In genomic region chr17:67375761-67376160, GRCh38 we compare ENCODE assay signal across 18 cellular contexts. TPM values are rescaled to one million over a fixed set of nuclear protein-coding genes. Genes with fewer than 3 reads are reported as not detected.
DNase-seq lines count a peak whose midpoint lies in the region; ATAC-seq and TF ChIP-seq lines count a peak whose summit lies in the region.
"Had no signal": no experiment of that assay in that cellular context is flagged by ENCODE, and none has a peak within 500 bp of the region (broad histone marks: within the 10 kb centered on the region; RNA-seq: fewer than 3 reads in every experiment).

No MANE protein-coding gene starts in this region.

- DNase-seq in activated CD4-positive, alpha-beta T cell treated with anti-CD3 and anti-CD28 coated beads, Interleukin-2, amount 10 ng/mL, durations not matched to agents 7 days and 5 days, result no peak
- DNase-seq in activated CD4-positive, alpha-beta T cell treated with anti-CD3 and anti-CD28 coated beads for 1 hour, result no peak
- no peak for DNase-seq in HCT116 (ENCODE audit: low read depth, low spot score)
- no peak for DNase-seq in activated naive CD8-positive, alpha-beta T cell treated with anti-CD3 and anti-CD28 coated beads, Interleukin-2, amount 10 ng/mL, durations not matched to agents 7 days and 5 days
- DNase-seq in nephron progenitor cell, result no peak
- DNase-seq in NCI-H510A (lab: John Stamatoyannopoulos, UW), result no peak
- DNase-seq: aorta; GOT3; KG1; NCI-H1436 treated with DMSO at 0.1 percent for 48 hours; NCI-H446; nucleus accumbens; stimulated activated naive CD8-positive, alpha-beta T cell treated with anti-CD3 and anti-CD28 coated beads, Interleukin-15, amount 100 ng/mL, for 72 hours had no signal

- H3K9me3 Mint-ChIP-seq in activated CD4-positive, alpha-beta T cell treated with anti-CD3 and anti-CD28 coated beads, Interleukin-2, amount 10 ng/mL, durations not matched to agents 7 days and 5 days, result no peaks in the 10 kb centered on the region
- no peaks in the 10 kb centered on the region for H3K9me3 Mint-ChIP-seq in activated naive CD8-positive, alpha-beta T cell treated with anti-CD3 and anti-CD28 coated beads, Interleukin-2, amount 10 ng/mL, durations not matched to agents 7 days and 5 days
- H3K9me3 Mint-ChIP-seq in nephron progenitor cell, result peaks cover 12% of the 10 kb centered on the region
- H3K9me3 Mint-ChIP-seq: stimulated activated naive CD8-positive, alpha-beta T cell treated with anti-CD3 and anti-CD28 coated beads, Interleukin-15, amount 100 ng/mL, for 72 hours had no signal

- H3K27me3 ChIP-seq in HCT116 (ENCODE audit: insufficient read depth, low read length), result no peaks in the 10 kb centered on the region

- H3K9me3 ChIP-seq in HCT116 (ENCODE audit: control insufficient read depth in 1 of 2, insufficient read depth in 1 of 2, low read depth in 1 of 2, low read length in 2 of 2), result no peaks in the 10 kb centered on the region
- H3K9me3 ChIP-seq: A549 had no signal

- peaks cover 39% of the 10 kb centered on the region for H3K4me1 Mint-ChIP-seq in activated CD4-positive, alpha-beta T cell treated with anti-CD3 and anti-CD28 coated beads, Interleukin-2, amount 10 ng/mL, durations not matched to agents 7 days and 5 days
- peaks cover 35% of the 10 kb centered on the region for H3K4me1 Mint-ChIP-seq in activated naive CD8-positive, alpha-beta T cell treated with anti-CD3 and anti-CD28 coated beads, Interleukin-2, amount 10 ng/mL, durations not matched to agents 7 days and 5 days
- H3K4me1 Mint-ChIP-seq in nephron progenitor cell, result peaks cover 33% of the 10 kb centered on the region

- no peaks in the 10 kb centered on the region for H3K27me3 Mint-ChIP-seq in activated CD4-positive, alpha-beta T cell treated with anti-CD3 and anti-CD28 coated beads, Interleukin-2, amount 10 ng/mL, durations not matched to agents 7 days and 5 days
- no peaks in the 10 kb centered on the region for H3K27me3 Mint-ChIP-seq in activated naive CD8-positive, alpha-beta T cell treated with anti-CD3 and anti-CD28 coated beads, Interleukin-2, amount 10 ng/mL, durations not matched to agents 7 days and 5 days
- H3K27me3 Mint-ChIP-seq in nephron progenitor cell (ENCODE audit: low read depth, poor library complexity), result peaks cover 2% of the 10 kb centered on the region
- H3K27me3 Mint-ChIP-seq: stimulated activated naive CD8-positive, alpha-beta T cell treated with anti-CD3 and anti-CD28 coated beads, Interleukin-15, amount 100 ng/mL, for 72 hours had no signal

- H3K9ac ChIP-seq in HCT116 (ENCODE audit: low read length), result no peak overlapping the region

- no peak for TF ChIP-seq POLR2A in HCT116 (IDR thresholded peaks at IDR 0.05; ENCODE audit: borderline replicate concordance, extremely low read depth, insufficient read depth, insufficient read length)

- H3K4me2 ChIP-seq in HCT116 (ENCODE audit: low read length), result peak overlapping the region; percentile 97

- peaks cover 26 to 49% of the 10 kb centered on the region in 2 experiments for H3K4me1 ChIP-seq in HCT116 (ENCODE audit: control insufficient read depth in 1 of 2, insufficient read depth in 2 of 2, low read length in 2 of 2)

- H3K4me3 ChIP-seq in HCT116 (replicated peaks in 1 of 2; ENCODE audit: low read depth in 1 of 2, low read length in 2 of 2), result no peak overlapping the region
- H3K4me3 ChIP-seq: lung had no signal

- H3K27ac Mint-ChIP-seq in activated CD4-positive, alpha-beta T cell treated with anti-CD3 and anti-CD28 coated beads, Interleukin-2, amount 10 ng/mL, durations not matched to agents 7 days and 5 days, result no peak overlapping the region
- H3K27ac Mint-ChIP-seq in activated naive CD8-positive, alpha-beta T cell treated with anti-CD3 and anti-CD28 coated beads, Interleukin-2, amount 10 ng/mL, durations not matched to agents 7 days and 5 days, result no peak overlapping the region
- no peak overlapping the region for H3K27ac Mint-ChIP-seq in nephron progenitor cell
- H3K27ac Mint-ChIP-seq: stimulated activated naive CD8-positive, alpha-beta T cell treated with anti-CD3 and anti-CD28 coated beads, Interleukin-15, amount 100 ng/mL, for 72 hours had no signal

- no TSS peak for BruUV-seq in HCT116 (replicated peaks; lab: Mats Ljungman, UMichigan)

- CTCF ChIA-PET in activated CD4-positive, alpha-beta T cell treated with anti-CD3 and anti-CD28 coated beads, Interleukin-2, amount 10 ng/mL, durations not matched to agents 7 days and 5 days (lab: Charles Lee), result interaction anchor here (0.6 to 3.8 kb wide), 13 partner anchors 11 to 471 kb away, joined by 3 to 27 read pairs (median 4); partner anchors contain the start of gene PSMD12
- CTCF ChIA-PET in HCT116 (lab: Charles Lee), result interaction anchor here (0.6 to 4.7 kb wide), 15 partner anchors 14 to 405 kb away, joined by 3 to 41 read pairs (median 6); no protein-coding TSS in a partner anchor

- no peaks in the 10 kb centered on the region for H3K36me3 ChIP-seq in HCT116 (ENCODE audit: control insufficient read depth in 1 of 2, insufficient read depth in 2 of 2, low read length in 2 of 2)

- H3K9me2 ChIP-seq in HCT116 (ENCODE audit: insufficient read depth), result no peaks in the 10 kb centered on the region

- peaks cover 14% of the 10 kb centered on the region for H3K36me3 Mint-ChIP-seq in activated CD4-positive, alpha-beta T cell treated with anti-CD3 and anti-CD28 coated beads, Interleukin-2, amount 10 ng/mL, durations not matched to agents 7 days and 5 days (ENCODE audit: low read depth)
- H3K36me3 Mint-ChIP-seq in activated naive CD8-positive, alpha-beta T cell treated with anti-CD3 and anti-CD28 coated beads, Interleukin-2, amount 10 ng/mL, durations not matched to agents 7 days and 5 days, result peaks cover 5% of the 10 kb centered on the region
- peaks cover 13% of the 10 kb centered on the region for H3K36me3 Mint-ChIP-seq in nephron progenitor cell (ENCODE audit: low read depth)

- peak overlapping the region; percentile 15 for H3K4me3 Mint-ChIP-seq in activated CD4-positive, alpha-beta T cell treated with anti-CD3 and anti-CD28 coated beads, Interleukin-2, amount 10 ng/mL, durations not matched to agents 7 days and 5 days
- H3K4me3 Mint-ChIP-seq in activated naive CD8-positive, alpha-beta T cell treated with anti-CD3 and anti-CD28 coated beads, Interleukin-2, amount 10 ng/mL, durations not matched to agents 7 days and 5 days, result peak overlapping the region; percentile 93
- peak overlapping the region; percentile 89 for H3K4me3 Mint-ChIP-seq in nephron progenitor cell

- intact Hi-C loops in HCT116 (cut with micrococcal nuclease), result loop anchor here (5.0 kb wide), 2 partner anchors 47 to 452 kb away; partner anchors contain the start of gene BPTF

- RAD21 ChIA-PET in HCT116 (lab: Charles Lee; ENCODE audit: low non-redundant PET in 1 of 2, low total read pairs in 2 of 2, uncharacterized antibody in 2 of 2, unreplicated experiment in 2 of 2), result interaction anchor here in 1 of 2 experiments (0.6 to 0.7 kb wide), 2 partner anchors 9 to 403 kb away, joined by 3 read pairs; no protein-coding TSS in a partner anchor

- H3K27ac ChIP-seq in HCT116 (ENCODE audit: low read depth, low read length), result no peak overlapping the region

- POLR2A ChIA-PET in activated CD4-positive, alpha-beta T cell treated with anti-CD3 and anti-CD28 coated beads, Interleukin-2, amount 10 ng/mL, durations not matched to agents 7 days and 5 days (lab: Charles Lee), result interaction anchor here (0.6 to 0.8 kb wide), 2 partner anchors 306 to 364 kb away, joined by 3 to 4 read pairs; no protein-coding TSS in a partner anchor
- POLR2A ChIA-PET in HCT116 (lab: Charles Lee), result interaction anchor here (0.7 to 1.9 kb wide), 3 partner anchors 10 to 258 kb away, joined by 4 to 6 read pairs (median 6); partner anchors contain the start of gene PSMD12
- POLR2A ChIA-PET in activated naive CD8-positive, alpha-beta T cell treated with anti-CD3 and anti-CD28 coated beads, Interleukin-2, amount 10 ng/mL, durations not matched to agents 7 days and 5 days (lab: Charles Lee), result interaction anchor here (0.6 to 7.3 kb wide), 10 partner anchors 10 to 342 kb away, joined by 3 to 120 read pairs (median 4); partner anchors contain the start of gene NOL11

- TF ChIP-seq CTCF in HCT116 (IDR thresholded peaks at IDR 0.05 in 2 of 3, conservative IDR thresholded peaks at IDR 0.05 in 1 of 3; ENCODE audit: borderline replicate concordance in 1 of 3, insufficient read depth in 1 of 3, low read depth in 2 of 3, low read length in 2 of 3), result no peak
- no peak for TF ChIP-seq CTCF in nephron progenitor cell (IDR thresholded peaks at IDR 0.05)

- TF ChIP-seq RAD21 in HCT116 (IDR thresholded peaks at IDR 0.05; ENCODE audit: low read depth), result no peak

- no peak overlapping the region for H2AFZ ChIP-seq in HCT116 (ENCODE audit: low read depth, low read length, poor library complexity, severe bottlenecking)

- ATAC-seq in HCT116, result no peak
- ATAC-seq in activated naive CD8-positive, alpha-beta T cell treated with anti-CD3 and anti-CD28 coated beads, Interleukin-2, amount 10 ng/mL, durations not matched to agents 7 days and 5 days (ENCODE audit: low read depth), result no peak
- no peak for ATAC-seq in GM18498 (IDR thresholded peaks at IDR 0.05; ENCODE audit: unreplicated experiment)
- ATAC-seq in HG02798 (IDR thresholded peaks at IDR 0.05; ENCODE audit: poor library complexity, unreplicated experiment), result no peak
- ATAC-seq: A549; activated CD4-positive, CD25-positive, alpha-beta regulatory T cell treated with anti-CD3 and anti-CD28 coated beads, Interleukin-2, amount 50 U/mL, for 24 hours; stimulated activated naive CD8-positive, alpha-beta T cell treated with anti-CD3 and anti-CD28 coated beads, Interleukin-15, amount 100 ng/mL, for 72 hours had no signal

- no peaks in the 10 kb centered on the region for H4K20me1 ChIP-seq in HCT116 (ENCODE audit: insufficient read depth)

- peaks cover 21% of the 10 kb centered on the region; the same call in 1 of the 2 replicates for H3K79me2 ChIP-seq in HCT116 (ENCODE audit: insufficient read depth, low read length)

TF ChIP-seq in HCT116, 20 proteins besides CTCF, POLR2A, EP300 and RAD21 (continues in another document):
- TF ChIP-seq SP1 (IDR thresholded peaks at IDR 0.05; ENCODE audit: low read depth) (no peak), YY1 (IDR thresholded peaks at IDR 0.05; ENCODE audit: extremely low read depth, insufficient replicate concordance, low read depth, low read length) (no peak), ZNF274 (IDR thresholded peaks at IDR 0.05; ENCODE audit: low read depth, low read length) (no peak), CEBPB (IDR thresholded peaks at IDR 0.05; ENCODE audit: low read depth) (no peak)

RNA-seq across cellular contexts. Expression of gene PITPNC1, which starts 1.3 kb away (rescaled TPM):
- total RNA-seq in activated CD4-positive, alpha-beta T cell treated with anti-CD3 and anti-CD28 coated beads, Interleukin-2, amount 10 ng/mL, durations not matched to agents 7 days and 5 days, result 10 to 100 TPM; 57.0 to 67.1 TPM
- 41.9 TPM for total RNA-seq in HCT116 (2021; ENCODE audit: unreplicated experiment)
- 41.1 and 57.8 TPM in 2 replicates for polyA plus RNA-seq in HCT116 (2012)
- total RNA-seq in activated naive CD8-positive, alpha-beta T cell treated with anti-CD3 and anti-CD28 coated beads, Interleukin-2, amount 10 ng/mL, durations not matched to agents 7 days and 5 days, result 100 to 1,000 TPM; 100 to 104 TPM

RNA-seq across cellular contexts. Expression of gene PSMD12, which starts 9.4 kb away (rescaled TPM):
- total RNA-seq in activated CD4-positive, alpha-beta T cell treated with anti-CD3 and anti-CD28 coated beads, Interleukin-2, amount 10 ng/mL, durations not matched to agents 7 days and 5 days, result 10 to 100 TPM; 42.4 to 47.5 TPM
- total RNA-seq in HCT116 (2021; ENCODE audit: unreplicated experiment), result 115 TPM
- 54.1 and 55.3 TPM in 2 replicates for polyA plus RNA-seq in HCT116 (2012)
- 10 to 100 TPM; 39.8 to 40.5 TPM for total RNA-seq in activated naive CD8-positive, alpha-beta T cell treated with anti-CD3 and anti-CD28 coated beads, Interleukin-2, amount 10 ng/mL, durations not matched to agents 7 days and 5 days

Comparison
In these comparisons a context has a peak if more than half of its experiments do, and no peak if none do; other contexts are left out.
1. H3K4me3 Mint-ChIP-seq: peak in every context shown above with its lines; median percentile 93 in activated naive CD8-positive, alpha-beta T cell treated with anti-CD3 and anti-CD28 coated beads, Interleukin-2, amount 10 ng/mL, durations not matched to agents 7 days and 5 days; 89 in nephron progenitor cell; 15 in activated CD4-positive, alpha-beta T cell treated with anti-CD3 and anti-CD28 coated beads, Interleukin-2, amount 10 ng/mL, durations not matched to agents 7 days and 5 days.